21 cellular contexts compared by ENCODE assay signal in genomic region chr12:3463927-3464326, GRCh38. TPM values are rescaled to one million over a fixed set of nuclear protein-coding genes. Genes with fewer than 3 reads are reported as not detected.
DNase-seq lines count a peak whose midpoint lies in the region; ATAC-seq and TF ChIP-seq lines count a peak whose summit lies in the region.
"Had no signal": no experiment of that assay in that cellular context is flagged by ENCODE, and none has a peak within 500 bp of the region (broad histone marks: within the 10 kb centered on the region; RNA-seq: fewer than 3 reads in every experiment).

No MANE protein-coding gene starts in this region.

- H2AFZ ChIP-seq in hepatocyte, result no peak overlapping the region
- H2AFZ ChIP-seq: PC-9 had no signal

- no peaks in the 10 kb centered on the region for H4K20me1 ChIP-seq in hepatocyte (ENCODE audit: insufficient read depth, poor library complexity, severe bottlenecking)

- DNase-seq in A172 (ENCODE audit: low spot score) (peak; percentile 10), HT-29 (ENCODE audit: low spot score) (peak; percentile 68), SW480 (ENCODE audit: low spot score) (peak; percentile 94), hepatocyte (ENCODE audit: low spot score) (peak; percentile 28), nucleus accumbens (lab: John Stamatoyannopoulos, UW) (no peak), cerebellar cortex (ENCODE audit: low spot score) (no peak), NCI-H1417 (lab: John Stamatoyannopoulos, UW) (no peak)
- DNase-seq: C1 segment of cervical spinal cord, DMS 273 treated with DMSO at 0.1 percent for 48 hours, EL, H7, IMR-90, Kasumi-1, NCI-H1417 treated with DMSO at 0.1 percent for 48 hours, NCI-H1930, NCI-H774, PC-9 had no signal

- H3K27ac ChIP-seq in hepatocyte, result peak overlapping the region; percentile 52
- H3K27ac ChIP-seq: PC-9, SK-N-MC had no signal

- TF ChIP-seq CTCF in hepatocyte (IDR thresholded peaks at IDR 0.05; ENCODE audit: poor library complexity), result no peak

- no peaks in the 10 kb centered on the region for H3K36me3 ChIP-seq in hepatocyte (replicated peaks; ENCODE audit: insufficient read depth, low read depth)

- H3K4me2 ChIP-seq in hepatocyte, result peak overlapping the region; percentile 37
- H3K4me2 ChIP-seq: PC-9 had no signal

- H3K4me1 ChIP-seq in hepatocyte (ENCODE audit: insufficient read depth), result no peaks in the 10 kb centered on the region

- H3K4me3 ChIP-seq in hepatocyte, result no peak overlapping the region
- H3K4me3 ChIP-seq: PC-9, SK-N-MC had no signal

- H3K27me3 ChIP-seq in hepatocyte, result peaks cover 10% of the 10 kb centered on the region

- 63% methylated on average over 7 of the region's 7 CpGs for WGBS in hepatocyte (ENCODE audit: low lambda C conversion rate, missing lambda C conversion rate)

- ATAC-seq in GM21723 (IDR thresholded peaks at IDR 0.05; ENCODE audit: unreplicated experiment), result no peak
- ATAC-seq: Right ventricle myocardium inferior had no signal

- no peaks in the 10 kb centered on the region for H3K9me3 ChIP-seq in hepatocyte (ENCODE audit: low read depth)

- no peaks in the 10 kb centered on the region for H3K79me2 ChIP-seq in hepatocyte

- H3K9me2 ChIP-seq in hepatocyte (replicated peaks; ENCODE audit: insufficient read depth), result no peaks in the 10 kb centered on the region

RNA-seq across cellular contexts. Expression of gene PRMT8, which starts 27.1 kb away (rescaled TPM):
- not detected in 2 replicates for total RNA-seq in A172 (2014; rRNA removed; shearing (Covaris generic))
- not detected in 2 replicates for total RNA-seq in HT-29 (2014; rRNA removed; shearing (Covaris generic))
- not detected in 2 replicates for total RNA-seq in hepatocyte
- polyA plus RNA-seq in hepatocyte, result not detected in 2 replicates
- total RNA-seq: IMR-90, NCI-H460, PC-9, Right ventricle myocardium inferior had no signal
- polyA plus RNA-seq: IMR-90 had no signal

Comparison
In these comparisons a context has a peak if more than half of its experiments do, and no peak if none do; other contexts are left out.
1. DNase-seq: peak in A172 (single experiment), HT-29 (single experiment), SW480 (single experiment) and hepatocyte (single experiment); none in nucleus accumbens (0 of 56), cerebellar cortex (single experiment) and NCI-H1417 (0 of 3).